ENCODE assay signal across 1 cellular context in the genomic region with DNA sequence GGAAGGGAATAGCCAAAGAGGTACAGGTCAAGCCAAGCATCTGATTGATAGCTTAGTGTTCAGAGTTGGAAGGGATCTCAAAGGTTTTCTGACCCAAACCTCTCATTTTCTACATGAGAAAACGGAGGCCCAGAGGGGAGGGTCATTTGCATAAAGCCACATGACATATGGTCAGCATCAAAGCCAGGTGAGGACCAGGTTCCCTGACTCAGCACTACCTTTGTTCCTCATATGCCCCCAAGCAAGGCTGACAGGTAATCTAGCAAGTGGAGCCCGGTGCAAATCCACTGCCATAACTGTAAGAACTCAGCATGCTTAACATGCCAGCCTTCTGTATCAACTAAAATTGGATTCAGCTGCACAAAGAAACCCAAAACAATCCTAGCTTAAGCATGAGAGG.
TF ChIP-seq lines count a peak whose summit lies in the region.

No MANE protein-coding gene starts in this region.

TF ChIP-seq in K562, 482 proteins besides CTCF, POLR2A, EP300 and RAD21:
- TF ChIP-seq C11orf30 (IDR thresholded peaks at IDR 0.05; ENCODE audit: low read depth), result peak; percentile 12; the same call in 1 of the 2 replicates
- TF ChIP-seq HIVEP1 (CRISPR knock-in tag; IDR thresholded peaks at IDR 0.05), result no peak
- no peak for TF ChIP-seq ZNF586 (CRISPR knock-in tag; conservative IDR thresholded peaks at IDR 0.05)
- TF ChIP-seq, protein P1, sequence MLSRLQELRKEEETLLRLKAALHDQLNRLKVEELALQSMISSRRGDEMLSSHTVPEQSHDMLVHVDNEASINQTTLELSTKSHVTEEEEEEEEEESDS (CRISPR knock-in tag; IDR thresholded peaks at IDR 0.05), result no peak
- no peak for TF ChIP-seq CSDE1 (IDR thresholded peaks at IDR 0.05)
- no peak for TF ChIP-seq ZNF143 (CRISPR knock-in tag; IDR thresholded peaks at IDR 0.05)
- no peak for TF ChIP-seq ZBTB8A (IDR thresholded peaks at IDR 0.05; ENCODE audit: partially characterized antibody)
- 0 out of 2 replicates have a peak, but pooled peaks have one; percentile 12 for TF ChIP-seq MAFG (tag; conservative IDR thresholded peaks at IDR 0.05)
- TF ChIP-seq ZNF121 (CRISPR knock-in tag; conservative IDR thresholded peaks at IDR 0.05), result no peak
- TF ChIP-seq PHF8 (IDR thresholded peaks at IDR 0.05; ENCODE audit: borderline replicate concordance, low read length), result no peak
- TF ChIP-seq FOXJ3 (CRISPR knock-in tag; IDR thresholded peaks at IDR 0.05), result no peak
